8 cellular contexts compared by ENCODE assay signal in the genomic region with DNA sequence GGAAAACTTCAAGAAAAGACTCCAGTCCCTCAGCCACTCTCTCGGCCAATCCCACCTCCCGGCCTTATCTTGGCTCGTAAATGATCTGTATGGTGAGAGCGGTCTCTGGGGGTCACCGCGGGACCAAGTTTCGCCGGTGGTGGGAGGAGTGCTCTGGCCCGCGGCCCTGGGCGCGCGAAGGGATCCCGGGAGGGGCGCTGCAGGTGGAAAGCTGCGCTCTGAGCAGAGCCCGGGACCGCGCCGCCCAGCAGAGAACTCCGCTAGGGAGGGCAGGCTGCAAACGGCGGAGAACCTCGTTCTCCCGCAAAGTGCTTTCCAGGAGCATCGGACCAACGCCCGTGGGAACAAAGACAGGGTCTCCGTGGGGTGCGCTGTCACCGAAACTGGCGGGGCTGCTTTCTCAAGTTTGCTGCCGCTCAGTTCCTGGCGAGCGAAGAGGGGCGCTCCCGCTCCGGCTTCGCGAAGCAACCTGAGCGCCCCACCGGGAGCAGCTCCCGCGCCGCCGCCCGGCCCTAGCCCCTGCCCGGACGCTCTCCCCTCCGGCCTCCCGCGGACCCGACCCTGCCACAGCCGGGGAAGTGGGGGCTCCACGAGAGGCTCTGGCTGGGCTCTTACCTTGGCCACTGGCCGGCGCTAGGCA. TPM values are rescaled to one million over a fixed set of nuclear protein-coding genes. Genes with fewer than 3 reads are reported as not detected.
DNase-seq lines count a peak whose midpoint lies in the region; ATAC-seq, FAIRE-seq and TF ChIP-seq lines count a peak whose summit lies in the region.

No MANE protein-coding gene starts in this region.

- TF ChIP-seq POLR2A in lower leg skin (IDR thresholded peaks at IDR 0.05) (no peak), suprapubic skin (IDR thresholded peaks at IDR 0.05) (no peak), GM12892 (IDR thresholded peaks at IDR 0.05; ENCODE audit: low read depth, low read length) (no peak)

- H3K9me3 Mint-ChIP-seq in CD4-positive, CD25-positive, alpha-beta regulatory T cell: peaks cover 0 to 6% (median 0%) of the 10 kb centered on the region in 7 donors

- peak overlapping the region in 3 of 4 donors; percentile 79 to 96 (median 92) for H3K4me3 Mint-ChIP-seq in CD4-positive, CD25-positive, alpha-beta regulatory T cell

- no peaks in the 10 kb centered on the region for H3K36me3 ChIP-seq in CD4-positive, CD25-positive, alpha-beta regulatory T cell (ENCODE audit: control insufficient read depth, insufficient read depth, low read length)
- no peaks in the 10 kb centered on the region for H3K36me3 ChIP-seq in suprapubic skin

- H3K27ac ChIP-seq in CD4-positive, CD25-positive, alpha-beta regulatory T cell (ENCODE audit: insufficient read depth, low read length, poor library complexity, severe bottlenecking): no peak overlapping the region
- no peak overlapping the region for H3K27ac ChIP-seq in suprapubic skin

- TF ChIP-seq CTCF in LNCaP clone FGC (IDR thresholded peaks at IDR 0.05; ENCODE audit: control insufficient read depth, extremely low read depth, insufficient read depth): no peak
- no peak for TF ChIP-seq CTCF in cardiac fibroblast (IDR thresholded peaks at IDR 0.05; ENCODE audit: low read depth, low read length)
- TF ChIP-seq CTCF in lower leg skin (IDR thresholded peaks at IDR 0.05): no peak
- TF ChIP-seq CTCF in suprapubic skin (IDR thresholded peaks at IDR 0.05): no peak

- peaks cover 59% of the 10 kb centered on the region for H3K27me3 Mint-ChIP-seq in CD4-positive, CD25-positive, alpha-beta regulatory T cell

- TF ChIP-seq EP300 in suprapubic skin (IDR thresholded peaks at IDR 0.05): no peak

- peaks cover 12 to 37% (median 16%) of the 10 kb centered on the region in 4 donors for H3K4me1 Mint-ChIP-seq in CD4-positive, CD25-positive, alpha-beta regulatory T cell

- FAIRE-seq in GM12892 (lab: Jason Lieb, UNC): no peak

- ATAC-seq in CD4-positive, CD25-positive, alpha-beta regulatory T cell (ENCODE audit: low read depth in 2 of 2): peak in 1 of 2 donors; percentile 4
- no peak for ATAC-seq in HG03565 (IDR thresholded peaks at IDR 0.05; ENCODE audit: unreplicated experiment)

- no peaks in the 10 kb centered on the region for H3K36me3 Mint-ChIP-seq in CD4-positive, CD25-positive, alpha-beta regulatory T cell

- intact Hi-C loops in lower leg skin (cut with DNase I; ENCODE audit: low total_unique reads): no loop called here

- H3K9me3 ChIP-seq in CD4-positive, CD25-positive, alpha-beta regulatory T cell (ENCODE audit: control insufficient read depth in 2 of 2, low read length in 2 of 2): no peaks in the 10 kb centered on the region
- H3K9me3 ChIP-seq in suprapubic skin: no peaks in the 10 kb centered on the region

- H3K27ac Mint-ChIP-seq in CD4-positive, CD25-positive, alpha-beta regulatory T cell: no peak overlapping the region

- peaks cover 16% of the 10 kb centered on the region for H3K27me3 ChIP-seq in CD4-positive, CD25-positive, alpha-beta regulatory T cell (ENCODE audit: control insufficient read depth, insufficient read depth, low read length)
- H3K27me3 ChIP-seq in suprapubic skin: peaks cover 57% of the 10 kb centered on the region

- DNase-seq in CD4-positive, CD25-positive, alpha-beta regulatory T cell: peak in 1 of 3 donors; percentile 1
- DNase-seq in LNCaP clone FGC (ENCODE audit: low read depth) (no peak), cardiac fibroblast (ENCODE audit: low read depth in 2 of 2) (peak in 1 of 2 donors; percentile 8), lower leg skin (ENCODE audit: low spot score in 2 of 2) (no peak), suprapubic skin (ENCODE audit: low spot score in 2 of 2) (no peak), GM12892 (ENCODE audit: insufficient read length) (no peak), GM19240 (ENCODE audit: insufficient read length, low spot score) (no peak)

- WGBS in lower leg skin, 2 donors: 0% methylated on average over 26 to 37 of the region's 57 CpGs
- WGBS in suprapubic skin: 0% methylated on average over 4 of the region's 57 CpGs

- peaks cover 33% of the 10 kb centered on the region for H3K4me1 ChIP-seq in CD4-positive, CD25-positive, alpha-beta regulatory T cell (ENCODE audit: control insufficient read depth, insufficient read depth, low read length, poor library complexity, severe bottlenecking)
- peaks cover 46% of the 10 kb centered on the region for H3K4me1 ChIP-seq in suprapubic skin

- no peak overlapping the region for H3K4me3 ChIP-seq in CD4-positive, CD25-positive, alpha-beta regulatory T cell (ENCODE audit: low read depth, low read length)
- peak overlapping the region; percentile 26 for H3K4me3 ChIP-seq in LNCaP clone FGC (ENCODE audit: low read depth, low read length)
- peak overlapping the region; percentile 21 to 22 for H3K4me3 ChIP-seq in cardiac fibroblast (replicated peaks in 1 of 2; ENCODE audit: low read depth in 2 of 2, low read length in 2 of 2)
- H3K4me3 ChIP-seq in lower leg skin (ENCODE audit: low read depth, poor library complexity, severe bottlenecking): peak overlapping the region; percentile 0
- peak overlapping the region; percentile 63 for H3K4me3 ChIP-seq in suprapubic skin

RNA-seq across cellular contexts. Expression of a gene that starts 0.5 kb away (rescaled TPM):
- not detected for total RNA-seq in CD4-positive, CD25-positive, alpha-beta regulatory T cell
- polyA plus RNA-seq in CD4-positive, CD25-positive, alpha-beta regulatory T cell: not detected
- total RNA-seq in lower leg skin (under 1 TPM in 2 of 4 donors, not detected in 2; 0.05 to 0.23 TPM), suprapubic skin (under 1 TPM; 0.08 to 0.96 (median 0.20) TPM)
- polyA plus RNA-seq in GM12892 (2012; ENCODE audit: missing spikeins): not detected
